ENCODE assay signal across 8 cellular contexts in the genomic region with DNA sequence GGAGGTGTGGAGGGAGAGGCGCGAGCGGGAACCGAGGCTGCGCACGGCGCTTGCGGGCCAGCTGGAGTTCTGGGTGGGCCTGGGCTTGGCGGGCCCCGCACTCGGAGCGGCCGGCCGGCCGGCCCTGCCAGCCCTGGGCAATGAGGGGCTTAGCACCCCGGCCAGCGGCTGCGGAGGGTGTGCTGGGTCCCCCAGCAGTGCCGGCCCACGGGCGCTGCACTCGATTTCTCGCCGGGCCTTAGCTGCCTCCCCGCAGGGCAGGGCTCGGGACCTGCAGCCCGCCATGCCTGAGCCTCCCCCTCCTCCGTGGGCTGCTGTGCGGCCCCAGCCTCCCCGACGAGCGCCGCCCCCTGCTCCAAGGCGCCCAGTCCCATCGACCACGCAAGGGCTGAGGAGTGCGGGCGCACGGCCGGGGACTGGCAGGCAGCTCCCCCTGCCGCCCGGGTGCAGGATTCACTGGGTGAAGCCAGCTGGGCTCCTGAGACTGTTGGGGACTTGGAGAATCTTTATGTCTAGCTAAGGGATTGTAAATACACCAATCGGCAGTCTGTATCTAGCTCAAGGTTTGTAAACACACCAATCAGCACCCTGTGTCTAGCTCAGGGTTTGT. TPM values are rescaled to one million over a fixed set of nuclear protein-coding genes. Genes with fewer than 3 reads are reported as not detected.
DNase-seq lines count a peak whose midpoint lies in the region; ATAC-seq and TF ChIP-seq lines count a peak whose summit lies in the region.
"Not testable (repeated sequence)": the region's sequence is repeated elsewhere in the genome, so short reads cannot be mapped to it uniquely, and the experiment has no call there.

No MANE protein-coding gene starts in this region.

- H3K9me3 Mint-ChIP-seq in Calu3 (ENCODE audit: low read depth, unreplicated experiment); activated CD4-positive, alpha-beta memory T cell treated with anti-CD3 and anti-CD28 coated beads, Interleukin-2, amount 10 ng/mL, durations not matched to agents 7 days and 5 days; natural killer cell treated with Interleukin-12 subunit alpha and Interleukin-12 subunit beta and Interleukin-15 and Interleukin-18, amount 100 ng/mL, for 72 hours: not testable (repeated sequence)

- CTCF ChIA-PET in Calu3 (lab: Charles Lee) = interaction anchor here (1.0 to 1.4 kb wide), 2 partner anchors 27 to 147 kb away, joined by 3 to 4 read pairs; no protein-coding TSS in a partner anchor
- CTCF ChIA-PET in Panc1 (lab: Charles Lee) = interaction anchor here (0.6 to 1.1 kb wide), 3 partner anchors 26 to 317 kb away, joined by 3 to 4 read pairs (median 3); no protein-coding TSS in a partner anchor
- CTCF ChIA-PET in activated CD4-positive, alpha-beta memory T cell treated with anti-CD3 and anti-CD28 coated beads, Interleukin-2, amount 10 ng/mL, durations not matched to agents 7 days and 5 days (lab: Charles Lee) = interaction anchor here (0.7 to 2.5 kb wide), 8 partner anchors 10 to 222 kb away, joined by 3 to 15 read pairs (median 4); no protein-coding TSS in a partner anchor

- H3K27ac ChIP-seq in Panc1 (ENCODE audit: low read length); left ventricle myocardium inferior (replicated peaks): not testable (repeated sequence)
- peak overlapping the region in 2 of 5 donors; percentile 13 to 65 for H3K27ac ChIP-seq in stomach

- peak overlapping the region; percentile 11 to 20; a peak in 2 of 4 replicates for H3K4me3 ChIP-seq in Panc1 (ENCODE audit: low read depth in 2 of 2, low read length in 2 of 2)
- peak overlapping the region; percentile 56 for H3K4me3 ChIP-seq in left ventricle myocardium inferior
- peak overlapping the region; percentile 26 to 38 (median 32) for H3K4me3 ChIP-seq in stomach

- not testable (repeated sequence) for TF ChIP-seq CTCF in Calu3 (IDR thresholded peaks at IDR 0.05; ENCODE audit: unreplicated experiment); Panc1 (IDR thresholded peaks at IDR 0.05)
- TF ChIP-seq CTCF in left ventricle myocardium inferior (IDR thresholded peaks at IDR 0.05; ENCODE audit: borderline replicate concordance) (peak; percentile 52), stomach (IDR thresholded peaks at IDR 0.05) (peak in 2 of 7 experiments; percentile 9 to 21)

- not testable (repeated sequence) for H3K27me3 ChIP-seq in Panc1 (ENCODE audit: control insufficient read depth, insufficient read depth, low read length); left ventricle myocardium inferior (ENCODE audit: low read depth); stomach

- peaks cover 31% of the 10 kb centered on the region for H3K36me3 Mint-ChIP-seq in Calu3 (ENCODE audit: insufficient read depth, unreplicated experiment)
- H3K36me3 Mint-ChIP-seq in activated CD4-positive, alpha-beta memory T cell treated with anti-CD3 and anti-CD28 coated beads, Interleukin-2, amount 10 ng/mL, durations not matched to agents 7 days and 5 days (ENCODE audit: low read depth) = peaks cover 11% of the 10 kb centered on the region
- H3K36me3 Mint-ChIP-seq in natural killer cell treated with Interleukin-12 subunit alpha and Interleukin-12 subunit beta and Interleukin-15 and Interleukin-18, amount 100 ng/mL, for 72 hours = not testable (repeated sequence)

- not testable (repeated sequence) for H3K9me3 ChIP-seq in Panc1 (ENCODE audit: control insufficient read depth, insufficient read depth, low read depth, low read length); left ventricle myocardium inferior (replicated peaks); stomach

- not testable (repeated sequence) for ATAC-seq in Panc1; natural killer cell treated with Interleukin-12 subunit alpha and Interleukin-12 subunit beta and Interleukin-15 and Interleukin-18, amount 100 ng/mL, for 72 hours

- DNase-seq in Calu3 = peak; percentile 63
- DNase-seq in Panc1 (ENCODE audit: low read depth, low spot score); natural killer cell treated with Interleukin-12 subunit alpha and Interleukin-12 subunit beta and Interleukin-15 and Interleukin-18, amount 100 ng/mL, for 72 hours (ENCODE audit: low spot score): not testable (repeated sequence)
- peak; percentile 63 for DNase-seq in activated CD4-positive, alpha-beta memory T cell treated with anti-CD3 and anti-CD28 coated beads, Interleukin-2, amount 10 ng/mL, durations not matched to agents 7 days and 5 days
- DNase-seq in activated naive CD4-positive, alpha-beta T cell treated with anti-CD3 and anti-CD28 coated beads, Interleukin-2, amount 50 U/mL, for 16 hours = peak; percentile 61
- peak; percentile 20 for DNase-seq in effector CD4-positive, alpha-beta T cell
- peak; percentile 39 for DNase-seq in left ventricle myocardium inferior
- peak; percentile 40 for DNase-seq in stomach

- not testable (repeated sequence) for H3K36me3 ChIP-seq in Panc1 (ENCODE audit: control insufficient read depth, insufficient read depth, low read length); left ventricle myocardium inferior; stomach

- TF ChIP-seq EP300 in stomach (IDR thresholded peaks at IDR 0.05) = not testable (repeated sequence)

- not testable (repeated sequence) for H3K27me3 Mint-ChIP-seq in Calu3 (ENCODE audit: unreplicated experiment); activated CD4-positive, alpha-beta memory T cell treated with anti-CD3 and anti-CD28 coated beads, Interleukin-2, amount 10 ng/mL, durations not matched to agents 7 days and 5 days; natural killer cell treated with Interleukin-12 subunit alpha and Interleukin-12 subunit beta and Interleukin-15 and Interleukin-18, amount 100 ng/mL, for 72 hours

- H3K4me3 Mint-ChIP-seq in Calu3 (ENCODE audit: low read depth, unreplicated experiment) = peak overlapping the region; percentile 68
- peak overlapping the region; percentile 72 for H3K4me3 Mint-ChIP-seq in activated CD4-positive, alpha-beta memory T cell treated with anti-CD3 and anti-CD28 coated beads, Interleukin-2, amount 10 ng/mL, durations not matched to agents 7 days and 5 days
- H3K4me3 Mint-ChIP-seq in natural killer cell treated with Interleukin-12 subunit alpha and Interleukin-12 subunit beta and Interleukin-15 and Interleukin-18, amount 100 ng/mL, for 72 hours = peak overlapping the region; percentile 91

- not testable (repeated sequence) for TF ChIP-seq POLR2A in stomach (IDR thresholded peaks at IDR 0.05)

- not testable (repeated sequence) for BruUV-seq in Calu3 (replicated peaks; lab: Mats Ljungman, UMichigan); Panc1 (replicated peaks; lab: Mats Ljungman, UMichigan)

- in situ Hi-C loops in Panc1 (cut with HindIII; ENCODE audit: low pct_unique_long_range_greater_than_20kb, low sequenced_read_pairs) = not testable (repeated sequence)

- not testable (repeated sequence) for H3K4me1 Mint-ChIP-seq in Calu3 (ENCODE audit: low read depth, unreplicated experiment)
- H3K4me1 Mint-ChIP-seq in activated CD4-positive, alpha-beta memory T cell treated with anti-CD3 and anti-CD28 coated beads, Interleukin-2, amount 10 ng/mL, durations not matched to agents 7 days and 5 days = peaks cover 26% of the 10 kb centered on the region
- H3K4me1 Mint-ChIP-seq in natural killer cell treated with Interleukin-12 subunit alpha and Interleukin-12 subunit beta and Interleukin-15 and Interleukin-18, amount 100 ng/mL, for 72 hours (ENCODE audit: low read depth in 2 of 2) = peaks cover 17 to 23% of the 10 kb centered on the region in 2 donors

- H3K4me1 ChIP-seq in Panc1 (ENCODE audit: control insufficient read depth, insufficient read depth, low read length) = not testable (repeated sequence)
- H3K4me1 ChIP-seq in left ventricle myocardium inferior (peaks cover 21% of the 10 kb centered on the region), stomach (peaks cover 10 to 27% (median 12%) of the 10 kb centered on the region in 4 donors)

- POLR2A ChIA-PET in Panc1 (lab: Charles Lee) = not testable (repeated sequence)
- POLR2A ChIA-PET in activated CD4-positive, alpha-beta memory T cell treated with anti-CD3 and anti-CD28 coated beads, Interleukin-2, amount 10 ng/mL, durations not matched to agents 7 days and 5 days (lab: Charles Lee) = interaction anchor here (0.7 to 2.0 kb wide), 5 partner anchors 11 to 135 kb away, joined by 3 to 10 read pairs (median 4); no protein-coding TSS in a partner anchor

- not testable (repeated sequence) for H3K27ac Mint-ChIP-seq in Calu3 (ENCODE audit: unreplicated experiment)
- peak overlapping the region; percentile 61 for H3K27ac Mint-ChIP-seq in activated CD4-positive, alpha-beta memory T cell treated with anti-CD3 and anti-CD28 coated beads, Interleukin-2, amount 10 ng/mL, durations not matched to agents 7 days and 5 days
- H3K27ac Mint-ChIP-seq in natural killer cell treated with Interleukin-12 subunit alpha and Interleukin-12 subunit beta and Interleukin-15 and Interleukin-18, amount 100 ng/mL, for 72 hours = peak overlapping the region in 1 of 2 donors; percentile 72

- intact Hi-C loops in Calu3 (cut with micrococcal nuclease; ENCODE audit: unreplicated experiment); Panc1 (cut with micrococcal nuclease; ENCODE audit: unreplicated experiment); left ventricle myocardium inferior (cut with micrococcal nuclease); stomach (cut with DNase I; ENCODE audit: low total_unique reads): not testable (repeated sequence)

- 49 to 63% (median 58%) methylated on average over 24 to 43 of the region's 43 CpGs; no CpG with 5 or more reads in 1 of the 5 donors for WGBS in stomach, 5 donors

RNA-seq across cellular contexts. Expression of gene RPN1, which starts 2.9 kb away (rescaled TPM):
- total RNA-seq in Calu3 (2022) = 449 and 474 TPM in 2 replicates
- 320 TPM for total RNA-seq in Panc1 (2021; ENCODE audit: unreplicated experiment)
- polyA plus RNA-seq in Panc1 (2012; ENCODE audit: insufficient read length) = 261 TPM
- 100 to 1,000 TPM; 190 to 192 TPM for total RNA-seq in activated CD4-positive, alpha-beta memory T cell treated with anti-CD3 and anti-CD28 coated beads, Interleukin-2, amount 10 ng/mL, durations not matched to agents 7 days and 5 days
- total RNA-seq in left ventricle myocardium inferior = 86.3 TPM
- total RNA-seq in natural killer cell treated with Interleukin-12 subunit alpha and Interleukin-12 subunit beta and Interleukin-15 and Interleukin-18, amount 100 ng/mL, for 72 hours = 100 to 1,000 TPM; 179 to 205 TPM
- total RNA-seq in stomach = 100 to 1,000 TPM in 4 of 5 donors, 10 to 100 TPM in 1; 80.5 to 328 (median 131) TPM
- polyA plus RNA-seq in stomach = 10 to 100 TPM; 39.9 to 87.1 (median 83.0) TPM
